ENCODE assay signal across 11 cellular contexts in the genomic region with DNA sequence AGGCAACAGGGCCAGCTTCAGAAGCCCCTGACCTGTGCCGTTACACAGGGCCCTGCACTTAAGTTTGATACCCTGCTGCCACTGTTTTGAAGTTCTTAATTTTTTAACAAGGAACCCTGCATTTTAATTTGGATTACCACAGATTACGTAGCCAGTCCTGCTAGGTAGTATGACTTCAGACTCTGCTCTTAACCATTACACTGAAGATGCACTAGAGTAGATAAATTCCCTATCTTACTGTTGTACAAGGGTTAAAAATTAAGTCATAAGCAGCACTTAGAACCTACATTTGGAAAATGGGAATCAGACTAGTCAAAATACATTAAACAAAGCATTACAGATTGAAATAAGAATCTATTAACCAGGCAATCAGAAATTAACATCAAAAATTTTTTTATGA. TPM values are rescaled to one million over a fixed set of nuclear protein-coding genes. Genes with fewer than 3 reads are reported as not detected.
DNase-seq lines count a peak whose midpoint lies in the region; ATAC-seq and TF ChIP-seq lines count a peak whose summit lies in the region.
"Had no signal": no experiment of that assay in that cellular context is flagged by ENCODE, and none has a peak within 500 bp of the region (broad histone marks: within the 10 kb centered on the region; RNA-seq: fewer than 3 reads in every experiment).

No MANE protein-coding gene starts in this region.

- peaks cover 19% of the 10 kb centered on the region for H3F3A ChIP-seq in PC-9 (ENCODE audit: insufficient read depth, low read depth)

- peak overlapping the region; percentile 85; the same call in 1 of the 2 replicates for H3K4me3 ChIP-seq in PC-9
- peak overlapping the region; percentile 83 for H3K4me3 ChIP-seq in fibroblast of mammary gland (ENCODE audit: control insufficient read depth, low read depth, low read length)
- H3K4me3 ChIP-seq in prostate gland, result no peak overlapping the region
- no peak overlapping the region for H3K4me3 ChIP-seq in esophagus muscularis mucosa

- H3K27ac ChIP-seq in PC-9 (no peak overlapping the region), prostate gland (no peak overlapping the region), esophagus muscularis mucosa (replicated peaks in 1 of 4) (no peak overlapping the region)

- peak overlapping the region; percentile 9 to 84 for H3K4me3 Mint-ChIP-seq in activated T-cell treated with anti-CD3 and anti-CD28 coated beads, Interleukin-2, amount 50 U/mL, for 72 hours
- H3K4me3 Mint-ChIP-seq in stimulated activated effector memory CD8-positive, alpha-beta T cell treated with anti-CD3 and anti-CD28 coated beads, Interleukin-12 subunit alpha, Interleukin-12 subunit beta, amount 100 ng/mL, for 72 hours, result peak overlapping the region; percentile 93

- no peaks in the 10 kb centered on the region for H3K27me3 Mint-ChIP-seq in activated T-cell treated with anti-CD3 and anti-CD28 coated beads, Interleukin-2, amount 50 U/mL, for 72 hours (ENCODE audit: low read depth)

- H3K9me3 Mint-ChIP-seq in activated T-cell treated with anti-CD3 and anti-CD28 coated beads, Interleukin-2, amount 50 U/mL, for 72 hours, result no peaks in the 10 kb centered on the region
- no peaks in the 10 kb centered on the region for H3K9me3 Mint-ChIP-seq in stimulated activated effector memory CD8-positive, alpha-beta T cell treated with anti-CD3 and anti-CD28 coated beads, Interleukin-12 subunit alpha, Interleukin-12 subunit beta, amount 100 ng/mL, for 72 hours

- H4K20me1 ChIP-seq in PC-9 (ENCODE audit: insufficient read depth), result peaks cover 8% of the 10 kb centered on the region

- no peaks in the 10 kb centered on the region for H3K9me3 ChIP-seq in PC-9 (ENCODE audit: insufficient read depth, low read depth)
- H3K9me3 ChIP-seq in prostate gland, result no peaks in the 10 kb centered on the region
- H3K9me3 ChIP-seq in esophagus muscularis mucosa, result no peaks in the 10 kb centered on the region

- intact Hi-C loops in PC-9 (cut with micrococcal nuclease; ENCODE audit: unreplicated experiment) (no loop called here), prostate gland (cut with DNase I) (no loop called here), esophagus muscularis mucosa (cut with DNase I) (loop anchor here (5.0 kb wide), 1 partner anchor 52 kb away; no protein-coding TSS in a partner anchor)

- POLR2A ChIA-PET in PC-9 (lab: Charles Lee; ENCODE audit: unreplicated experiment), result interaction anchor here (0.7 kb wide), 1 partner anchor 60 kb away, joined by 3 read pairs; no protein-coding TSS in a partner anchor

- no peak for DNase-seq in activated T-cell treated with anti-CD3 and anti-CD28 coated beads, Interleukin-2, amount 50 U/mL, for 72 hours
- DNase-seq in activated T-cell treated with anti-CD3 and anti-CD28 coated beads for 4 hours, result no peak
- no peak for DNase-seq in PC-9
- DNase-seq in fibroblast of mammary gland (ENCODE audit: low read depth), result no peak
- no peak for DNase-seq in stimulated activated effector memory CD8-positive, alpha-beta T cell treated with anti-CD3 and anti-CD28 coated beads, Interleukin-12 subunit alpha, Interleukin-12 subunit beta, amount 100 ng/mL, for 72 hours (ENCODE audit: low spot score in 2 of 2)
- DNase-seq in prostate gland (ENCODE audit: low spot score), result no peak
- DNase-seq in superior temporal gyrus (ENCODE audit: extremely low spot score), result no peak
- DNase-seq in esophagus muscularis mucosa (ENCODE audit: extremely low spot score), result no peak
- DNase-seq: cerebellar nuclear complex; NCI-H1092; stimulated activated naive CD4-positive, alpha-beta T cell treated with Interleukin-2 at 50 U/mL for 16 hours had no signal

- peaks cover 61% of the 10 kb centered on the region for H3K79me2 ChIP-seq in PC-9 (ENCODE audit: low read depth)

- no peak for ATAC-seq in activated T-cell treated with anti-CD3 and anti-CD28 coated beads, Interleukin-2, amount 50 U/mL, for 72 hours (replicated peaks in 1 of 2)
- ATAC-seq in stimulated activated effector memory CD8-positive, alpha-beta T cell treated with anti-CD3 and anti-CD28 coated beads, Interleukin-12 subunit alpha, Interleukin-12 subunit beta, amount 100 ng/mL, for 72 hours, result no peak

- TF ChIP-seq EP300 in esophagus muscularis mucosa (IDR thresholded peaks at IDR 0.05), result no peak

- no TSS peak for BruUV-seq in PC-9 (replicated peaks; lab: Mats Ljungman, UMichigan)

- 96% methylated on average over 2 of the region's 2 CpGs for WGBS in prostate gland
- 78% methylated on average over 2 of the region's 2 CpGs for WGBS in esophagus muscularis mucosa

- H3K4me1 ChIP-seq in PC-9 (replicated peaks; ENCODE audit: insufficient read depth) (peaks cover 23% of the 10 kb centered on the region), prostate gland (replicated peaks) (no peaks in the 10 kb centered on the region), esophagus muscularis mucosa (peaks cover 7 to 28% (median 25%) of the 10 kb centered on the region in 4 donors)

- CTCF ChIA-PET in PC-9 (lab: Charles Lee), result no interaction called here

- H3K9me2 ChIP-seq in PC-9 (ENCODE audit: insufficient read depth), result no peaks in the 10 kb centered on the region

- H3K36me3 Mint-ChIP-seq in activated T-cell treated with anti-CD3 and anti-CD28 coated beads, Interleukin-2, amount 50 U/mL, for 72 hours (ENCODE audit: insufficient read depth in 2 of 2), result no peaks in the 10 kb centered on the region
- H3K36me3 Mint-ChIP-seq in stimulated activated effector memory CD8-positive, alpha-beta T cell treated with anti-CD3 and anti-CD28 coated beads, Interleukin-12 subunit alpha, Interleukin-12 subunit beta, amount 100 ng/mL, for 72 hours, result peaks cover 21% of the 10 kb centered on the region

- no peaks in the 10 kb centered on the region for H3K27me3 ChIP-seq in PC-9 (ENCODE audit: insufficient read depth, low read depth)
- H3K27me3 ChIP-seq in prostate gland (replicated peaks; ENCODE audit: insufficient read depth), result no peaks in the 10 kb centered on the region
- H3K27me3 ChIP-seq in esophagus muscularis mucosa, result no peaks in the 10 kb centered on the region

- peaks cover 37% of the 10 kb centered on the region for H3K4me1 Mint-ChIP-seq in activated T-cell treated with anti-CD3 and anti-CD28 coated beads, Interleukin-2, amount 50 U/mL, for 72 hours (ENCODE audit: low read depth)
- H3K4me1 Mint-ChIP-seq in stimulated activated effector memory CD8-positive, alpha-beta T cell treated with anti-CD3 and anti-CD28 coated beads, Interleukin-12 subunit alpha, Interleukin-12 subunit beta, amount 100 ng/mL, for 72 hours, result peaks cover 37% of the 10 kb centered on the region

- H3K4me2 ChIP-seq in PC-9, result peak overlapping the region; percentile 88

- H3K27ac Mint-ChIP-seq in activated T-cell treated with anti-CD3 and anti-CD28 coated beads, Interleukin-2, amount 50 U/mL, for 72 hours, result no peak overlapping the region
- no peak overlapping the region for H3K27ac Mint-ChIP-seq in stimulated activated effector memory CD8-positive, alpha-beta T cell treated with anti-CD3 and anti-CD28 coated beads, Interleukin-12 subunit alpha, Interleukin-12 subunit beta, amount 100 ng/mL, for 72 hours

- TF ChIP-seq CTCF in PC-9 (conservative IDR thresholded peaks at IDR 0.05) (no peak), fibroblast of mammary gland (conservative IDR thresholded peaks at IDR 0.05; ENCODE audit: control insufficient read depth, insufficient read depth, low read depth, low read length) (no peak), prostate gland (IDR thresholded peaks at IDR 0.05) (no peak), esophagus muscularis mucosa (IDR thresholded peaks at IDR 0.05) (no peak)

- no peak overlapping the region for H2AFZ ChIP-seq in PC-9

- TF ChIP-seq POLR2A in prostate gland (IDR thresholded peaks at IDR 0.05) (no peak), esophagus muscularis mucosa (IDR thresholded peaks at IDR 0.05; ENCODE audit: low read depth) (no peak)

- H3K36me3 ChIP-seq in PC-9 (ENCODE audit: low read depth), result peaks cover 6% of the 10 kb centered on the region; the same call in 1 of the 2 replicates
- no peaks in the 10 kb centered on the region for H3K36me3 ChIP-seq in prostate gland
- H3K36me3 ChIP-seq in esophagus muscularis mucosa, result peaks cover 0 to under 1% (median 0%) of the 10 kb centered on the region in 4 donors

RNA-seq across cellular contexts. Expression of gene GNPNAT1, which starts 2.3 kb away (rescaled TPM):
- total RNA-seq in activated T-cell treated with anti-CD3 and anti-CD28 coated beads, Interleukin-2, amount 50 U/mL, for 72 hours, result 10 to 100 TPM; 16.3 to 19.9 TPM
- total RNA-seq in PC-9 (2021) (43.2 and 45.2 TPM in 2 replicates), prostate gland (10 to 100 TPM; 26.2 to 41.4 TPM), esophagus muscularis mucosa (10 to 100 TPM; 12.9 to 32.5 (median 14.8) TPM)

RNA-seq across cellular contexts. Expression of gene STYX, which starts 59.2 kb away (rescaled TPM):
- total RNA-seq in activated T-cell treated with anti-CD3 and anti-CD28 coated beads, Interleukin-2, amount 50 U/mL, for 72 hours, result 10 to 100 TPM; 15.5 to 16.2 TPM
- total RNA-seq in PC-9 (2021) (7.0 and 10.8 TPM in 2 replicates), prostate gland (10 to 100 TPM; 12.8 to 16.6 TPM), esophagus muscularis mucosa (10 to 100 TPM; 16.6 to 25.2 (median 20.7) TPM)

Comparison
In these comparisons a context has a peak if more than half of its experiments do, and no peak if none do; other contexts are left out.
1. H3K4me3 ChIP-seq: peak in PC-9 (single experiment) and fibroblast of mammary gland (single experiment); none in prostate gland (0 of 2) and esophagus muscularis mucosa (0 of 4).